ENCODE assay signal across 2 cellular contexts in the genomic region with DNA sequence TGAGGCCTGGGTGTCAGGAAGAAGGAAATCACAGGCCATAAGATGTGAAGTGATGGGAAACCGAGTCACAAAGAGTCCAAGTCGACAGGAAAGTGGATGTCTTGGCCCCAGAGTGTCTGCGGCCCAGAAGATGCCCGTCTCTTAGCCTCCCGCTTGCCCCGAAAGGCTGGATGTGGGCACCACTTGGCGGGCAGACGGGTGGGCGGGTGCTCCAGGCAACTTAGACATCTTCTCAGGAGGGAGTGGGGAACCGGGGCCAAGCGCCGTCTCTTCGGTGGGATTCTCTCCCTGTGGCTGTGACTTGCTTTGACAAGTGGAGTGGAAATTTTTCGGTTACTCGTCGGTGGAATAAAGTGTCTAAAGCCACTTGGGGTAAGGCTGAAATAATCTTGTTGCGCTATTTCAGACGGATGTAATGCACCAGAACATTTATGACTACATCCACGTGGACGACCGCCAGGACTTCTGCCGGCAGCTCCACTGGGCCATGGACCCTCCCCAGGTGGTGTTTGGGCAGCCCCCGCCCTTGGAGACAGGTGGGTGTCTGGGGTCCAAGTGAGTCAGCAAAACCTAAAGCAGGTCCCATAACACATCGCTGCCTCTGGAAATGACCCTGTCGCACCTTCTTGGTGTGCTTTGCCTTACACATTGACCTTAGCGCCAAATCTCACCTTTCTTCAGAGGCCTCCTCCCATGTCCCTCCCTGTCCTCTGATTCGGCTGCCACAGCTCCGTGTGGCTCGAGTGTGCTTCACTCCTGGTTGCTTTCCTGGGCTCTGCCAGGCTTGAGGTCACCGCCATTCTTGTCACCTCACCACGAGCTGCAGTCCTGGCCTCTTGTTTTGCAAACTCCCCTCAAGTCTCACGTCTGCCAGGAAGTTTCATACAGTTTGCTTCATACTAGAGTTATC.
TF ChIP-seq lines count a peak whose summit lies in the region.

No MANE protein-coding gene starts in this region.

TF ChIP-seq in IMR-90, 13 proteins besides CTCF, POLR2A, EP300 and RAD21:
- TF ChIP-seq SMC3 (IDR thresholded peaks at IDR 0.05; ENCODE audit: low read depth, low read length) = no peak
- TF ChIP-seq RCOR1 (IDR thresholded peaks at IDR 0.05; ENCODE audit: insufficient replicate concordance, low read length) = no peak
- TF ChIP-seq, protein P1, sequence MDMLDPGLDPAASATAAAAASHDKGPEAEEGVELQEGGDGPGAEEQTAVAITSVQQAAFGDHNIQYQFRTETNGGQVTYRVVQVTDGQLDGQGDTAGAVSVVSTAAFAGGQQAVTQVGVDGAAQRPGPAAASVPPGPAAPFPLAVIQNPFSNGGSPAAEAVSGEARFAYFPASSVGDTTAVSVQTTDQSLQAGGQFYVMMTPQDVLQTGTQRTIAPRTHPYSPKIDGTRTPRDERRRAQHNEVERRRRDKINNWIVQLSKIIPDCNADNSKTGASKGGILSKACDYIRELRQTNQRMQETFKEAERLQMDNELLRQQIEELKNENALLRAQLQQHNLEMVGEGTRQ (IDR thresholded peaks at IDR 0.05; ENCODE audit: low read depth, low read length) = no peak
- no peak for TF ChIP-seq NFE2L2 (IDR thresholded peaks at IDR 0.05; ENCODE audit: low read depth, low read length)
- TF ChIP-seq, protein P2, sequence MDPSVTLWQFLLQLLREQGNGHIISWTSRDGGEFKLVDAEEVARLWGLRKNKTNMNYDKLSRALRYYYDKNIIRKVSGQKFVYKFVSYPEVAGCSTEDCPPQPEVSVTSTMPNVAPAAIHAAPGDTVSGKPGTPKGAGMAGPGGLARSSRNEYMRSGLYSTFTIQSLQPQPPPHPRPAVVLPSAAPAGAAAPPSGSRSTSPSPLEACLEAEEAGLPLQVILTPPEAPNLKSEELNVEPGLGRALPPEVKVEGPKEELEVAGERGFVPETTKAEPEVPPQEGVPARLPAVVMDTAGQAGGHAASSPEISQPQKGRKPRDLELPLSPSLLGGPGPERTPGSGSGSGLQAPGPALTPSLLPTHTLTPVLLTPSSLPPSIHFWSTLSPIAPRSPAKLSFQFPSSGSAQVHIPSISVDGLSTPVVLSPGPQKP (IDR thresholded peaks at IDR 0.05; ENCODE audit: borderline replicate concordance, low read depth, low read length) = no peak

TF ChIP-seq in GM12878, 131 proteins besides CTCF, POLR2A, EP300 and RAD21:
- TF ChIP-seq, protein P3, sequence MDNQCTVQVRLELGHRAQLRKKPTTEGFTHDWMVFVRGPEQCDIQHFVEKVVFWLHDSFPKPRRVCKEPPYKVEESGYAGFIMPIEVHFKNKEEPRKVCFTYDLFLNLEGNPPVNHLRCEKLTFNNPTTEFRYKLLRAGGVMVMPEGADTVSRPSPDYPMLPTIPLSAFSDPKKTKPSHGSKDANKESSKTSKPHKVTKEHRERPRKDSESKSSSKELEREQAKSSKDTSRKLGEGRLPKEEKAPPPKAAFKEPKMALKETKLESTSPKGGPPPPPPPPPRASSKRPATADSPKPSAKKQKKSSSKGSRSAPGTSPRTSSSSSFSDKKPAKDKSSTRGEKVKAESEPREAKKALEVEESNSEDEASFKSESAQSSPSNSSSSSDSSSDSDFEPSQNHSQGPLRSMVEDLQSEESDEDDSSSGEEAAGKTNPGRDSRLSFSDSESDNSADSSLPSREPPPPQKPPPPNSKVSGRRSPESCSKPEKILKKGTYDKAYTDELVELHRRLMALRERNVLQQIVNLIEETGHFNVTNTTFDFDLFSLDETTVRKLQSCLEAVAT (IDR thresholded peaks at IDR 0.05) = 0 out of 2 replicates have a peak, but pooled peaks have one; percentile 21
- no peak for TF ChIP-seq CHD2 (IDR thresholded peaks at IDR 0.05; ENCODE audit: borderline replicate concordance, low read depth, low read length)
TF ChIP-seq in GM12878: peak in this region for 1.
